ENCODE assay signal across 9 cellular contexts in the genomic region with DNA sequence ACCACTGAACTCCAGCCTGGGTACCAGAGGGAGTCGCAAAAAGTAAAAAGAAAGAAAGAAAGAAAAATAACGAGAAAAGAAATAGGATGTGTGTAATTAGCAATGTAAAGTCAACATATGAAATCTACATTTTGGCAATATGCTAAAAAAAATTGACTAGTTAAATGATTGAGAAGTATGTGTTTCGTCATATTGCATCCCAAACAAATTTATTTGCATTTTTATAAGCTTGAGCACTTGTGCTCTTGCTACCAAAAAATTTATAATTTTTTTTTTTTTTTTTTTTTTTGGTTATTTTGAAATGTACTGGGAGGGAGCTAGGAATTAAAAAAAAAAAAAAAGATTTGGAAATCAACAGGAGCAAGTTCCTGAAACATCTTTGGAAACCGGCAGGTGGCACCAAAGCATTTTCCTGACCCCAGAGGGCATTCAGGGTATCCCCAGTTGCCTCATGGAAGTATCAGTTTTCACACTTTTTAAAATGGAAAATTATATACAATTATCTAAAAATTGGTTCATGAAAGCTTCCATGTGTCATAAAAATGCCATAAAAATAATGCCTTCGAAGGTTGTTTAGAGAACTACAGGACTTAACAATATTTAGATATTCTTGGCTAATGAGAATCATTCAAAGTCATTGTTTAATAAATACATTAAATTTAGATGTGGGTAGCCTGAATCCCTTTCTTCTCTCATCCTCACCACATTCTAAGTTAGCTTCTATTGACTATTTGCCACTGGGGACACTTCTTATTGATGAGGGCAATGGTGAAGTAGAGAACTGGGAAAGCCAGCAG. TPM values are rescaled to one million over a fixed set of nuclear protein-coding genes. Genes with fewer than 3 reads are reported as not detected.
DNase-seq lines count a peak whose midpoint lies in the region; ATAC-seq and TF ChIP-seq lines count a peak whose summit lies in the region.
"Had no signal": no experiment of that assay in that cellular context is flagged by ENCODE, and none has a peak within 500 bp of the region (broad histone marks: within the 10 kb centered on the region; RNA-seq: fewer than 3 reads in every experiment).

No MANE protein-coding gene starts in this region.

- H3K27me3 ChIP-seq in KMS-11 (ENCODE audit: insufficient read depth, low read depth) (no peaks in the 10 kb centered on the region), SJCRH30 (no peaks in the 10 kb centered on the region; the same call in 1 of the 2 replicates)
- H3K27me3 ChIP-seq: BLaER1 treated with 17β-estradiol and CSF1 and Interleukin-3, amounts not matched to agents 10 nM and 100 nM had no signal

- no peak for ATAC-seq in HG02852 (IDR thresholded peaks at IDR 0.05; ENCODE audit: unreplicated experiment)

- no peak overlapping the region for H2AFZ ChIP-seq in KMS-11 (ENCODE audit: low read depth)

- peaks cover 5% of the 10 kb centered on the region for H3K4me1 ChIP-seq in KMS-11 (ENCODE audit: low read depth, poor library complexity, severe bottlenecking)
- no peaks in the 10 kb centered on the region for H3K4me1 ChIP-seq in SJCRH30

- H3K27ac Mint-ChIP-seq in osteocyte (ENCODE audit: unreplicated experiment), result no peak overlapping the region

- TF ChIP-seq CTCF in KMS-11 (conservative IDR thresholded peaks at IDR 0.05; ENCODE audit: low read depth, low read length), result peak; percentile 51
- peak; percentile 59 for TF ChIP-seq CTCF in osteocyte (IDR thresholded peaks at IDR 0.05)

- DNase-seq in NCI-H2107 treated with DMSO at 0.1 percent for 48 hours (lab: John Stamatoyannopoulos, UW; ENCODE audit: unreplicated experiment) (peak; percentile 37), NCI-H2107 (lab: John Stamatoyannopoulos, UW) (no peak), SJCRH30 (peak; percentile 63 to 82), fibroblast of peridontal ligament (ENCODE audit: extremely low read depth) (peak; percentile 68), osteocyte (ENCODE audit: extremely low spot score, unreplicated experiment) (no peak)
- DNase-seq in NK-92 treated with Interleukin-12 subunit alpha and Interleukin-12 subunit beta, amount 100 ng/mL, for 24 hours (lab: John Stamatoyannopoulos, UW), result no peak

- H3K9me3 Mint-ChIP-seq in osteocyte (ENCODE audit: unreplicated experiment), result no peaks in the 10 kb centered on the region

- no peaks in the 10 kb centered on the region for H4K20me1 ChIP-seq in KMS-11 (ENCODE audit: insufficient read depth)
- H4K20me1 ChIP-seq: BLaER1 treated with 17β-estradiol and CSF1 and Interleukin-3, amounts not matched to agents 10 nM and 100 nM had no signal

- peaks cover under 1% of the 10 kb centered on the region; the same call in 1 of the 2 replicates for H3K79me2 ChIP-seq in KMS-11 (ENCODE audit: insufficient read depth, low read depth)

- no peak overlapping the region for H3K4me3 ChIP-seq in KMS-11 (IDR thresholded peaks at IDR 0.05; ENCODE audit: insufficient read depth, low read depth, low read length)
- H3K4me3 ChIP-seq in SJCRH30, result no peak overlapping the region
- H3K4me3 ChIP-seq: BLaER1 treated with 17β-estradiol and CSF1 and Interleukin-3, amounts not matched to agents 10 nM and 100 nM had no signal

- H3K36me3 Mint-ChIP-seq in osteocyte (ENCODE audit: unreplicated experiment), result no peaks in the 10 kb centered on the region

- H3K9me3 ChIP-seq in SJCRH30 (replicated peaks), result no peaks in the 10 kb centered on the region
- H3K9me3 ChIP-seq: BLaER1 treated with 17β-estradiol and CSF1 and Interleukin-3, amounts not matched to agents 10 nM and 100 nM had no signal

- H3K4me1 Mint-ChIP-seq in osteocyte (ENCODE audit: unreplicated experiment), result peaks cover 4% of the 10 kb centered on the region

- H3K4me3 Mint-ChIP-seq in osteocyte (ENCODE audit: unreplicated experiment), result no peak overlapping the region

- no peak overlapping the region for H3K4me2 ChIP-seq in KMS-11
- H3K4me2 ChIP-seq: BLaER1 treated with 17β-estradiol and CSF1 and Interleukin-3, amounts not matched to agents 10 nM and 100 nM had no signal

- H3K9ac ChIP-seq in KMS-11, result no peak overlapping the region
- H3K9ac ChIP-seq: BLaER1 treated with 17β-estradiol and CSF1 and Interleukin-3, amounts not matched to agents 10 nM and 100 nM had no signal

- H3K27me3 Mint-ChIP-seq in osteocyte (ENCODE audit: unreplicated experiment), result peaks cover 46% of the 10 kb centered on the region

- no peaks in the 10 kb centered on the region for H3K36me3 ChIP-seq in KMS-11 (ENCODE audit: insufficient read depth)
- H3K36me3 ChIP-seq in SJCRH30, result no peaks in the 10 kb centered on the region
- H3K36me3 ChIP-seq: BLaER1 treated with 17β-estradiol and CSF1 and Interleukin-3, amounts not matched to agents 10 nM and 100 nM had no signal

- no peak overlapping the region for H3K27ac ChIP-seq in KMS-11
- H3K27ac ChIP-seq in SJCRH30, result no peak overlapping the region
- H3K27ac ChIP-seq: BLaER1 treated with 17β-estradiol and CSF1 and Interleukin-3, amounts not matched to agents 10 nM and 100 nM had no signal

RNA-seq across cellular contexts. Expression of a gene that starts 4.8 kb away (rescaled TPM):
- total RNA-seq in SJCRH30 (2014; rRNA removed; shearing (Covaris generic)), result 53.4 and 55.1 TPM in 2 replicates
- total RNA-seq in osteocyte, result 30.9 and 34.6 TPM in 2 replicates

Comparison
In these comparisons a context has a peak if more than half of its experiments do, and no peak if none do; other contexts are left out.
1. DNase-seq: peak in NCI-H2107 treated with DMSO at 0.1 percent for 48 hours (single experiment), SJCRH30 (2 of 2) and fibroblast of peridontal ligament (single experiment); none in NCI-H2107 (single experiment), osteocyte (single experiment) and NK-92 treated with Interleukin-12 subunit alpha and Interleukin-12 subunit beta, amount 100 ng/mL, for 24 hours (single experiment).